8 cellular contexts compared by ENCODE assay signal in the genomic region with DNA sequence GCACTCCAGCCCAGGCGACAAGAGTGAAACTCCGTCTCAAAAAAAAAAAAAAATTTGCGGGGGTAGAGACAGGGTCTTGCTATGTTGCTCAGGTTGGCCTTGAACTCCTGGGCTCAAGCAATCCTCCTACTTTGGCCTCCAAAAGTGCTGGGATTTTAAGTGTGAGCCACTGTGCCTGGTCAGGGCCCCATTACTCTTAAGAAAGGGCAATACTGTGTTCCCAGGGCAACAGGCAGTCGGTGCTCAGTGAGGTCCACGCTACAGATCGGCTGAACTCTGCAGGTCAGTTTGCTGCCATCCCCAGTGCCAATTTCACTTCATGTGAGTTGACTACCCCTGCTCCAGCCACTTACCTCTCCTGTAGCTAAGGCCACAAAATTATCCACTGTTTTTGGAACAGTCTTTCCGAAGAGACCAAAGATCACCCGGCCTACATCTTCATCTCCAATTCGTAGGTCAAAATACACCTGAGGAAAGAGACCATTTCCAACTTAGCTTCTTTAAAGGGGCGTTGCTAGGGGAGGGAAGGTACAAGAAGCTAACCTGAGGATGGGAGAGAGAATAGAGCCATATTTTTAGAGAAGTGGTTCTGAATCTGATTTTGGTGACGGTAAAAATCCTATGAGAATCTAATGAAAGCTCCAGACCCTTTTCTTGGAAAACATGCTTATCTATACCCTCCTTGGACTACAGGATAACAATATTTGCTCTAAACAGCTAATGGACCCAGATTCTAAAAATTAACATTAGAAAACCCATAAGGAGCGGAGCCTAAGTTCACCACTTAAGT. TPM values are rescaled to one million over a fixed set of nuclear protein-coding genes. Genes with fewer than 3 reads are reported as not detected.
DNase-seq lines count a peak whose midpoint lies in the region; ATAC-seq and TF ChIP-seq lines count a peak whose summit lies in the region.

No MANE protein-coding gene starts in this region.

- H3K27ac ChIP-seq in WERI-Rb-1 = peak overlapping the region; percentile 81
- H3K27ac ChIP-seq in skeletal muscle tissue (ENCODE audit: low read depth, low read length) = peak overlapping the region; percentile 82

- H3K4me3 ChIP-seq in HAP-1 (peak overlapping the region; percentile 95), WERI-Rb-1 (ENCODE audit: low read depth, low read length) (peak overlapping the region; percentile 78), skeletal muscle tissue (ENCODE audit: low read length in 3 of 3) (peak overlapping the region; percentile 93 to 97 (median 94))

- H3K27me3 ChIP-seq in HAP-1 (ENCODE audit: low read depth) = no peaks in the 10 kb centered on the region
- no peaks in the 10 kb centered on the region for H3K27me3 ChIP-seq in WERI-Rb-1 (ENCODE audit: insufficient read depth, low read depth, severe bottlenecking)
- no peaks in the 10 kb centered on the region for H3K27me3 ChIP-seq in skeletal muscle tissue (ENCODE audit: control insufficient read depth in 3 of 3, insufficient read depth in 3 of 3, low read length in 3 of 3)

- peaks cover 5% of the 10 kb centered on the region for H3K27me3 Mint-ChIP-seq in glutamatergic neuron (ENCODE audit: unreplicated experiment)

- H3K9me3 ChIP-seq in HAP-1 = no peaks in the 10 kb centered on the region
- no peaks in the 10 kb centered on the region for H3K9me3 ChIP-seq in WERI-Rb-1 (ENCODE audit: severe bottlenecking)
- no peaks in the 10 kb centered on the region for H3K9me3 ChIP-seq in skeletal muscle tissue (ENCODE audit: control insufficient read depth in 3 of 3, low read length in 3 of 3)

- H3K9me3 Mint-ChIP-seq in glutamatergic neuron (ENCODE audit: unreplicated experiment) = peaks cover 18% of the 10 kb centered on the region

- DNase-seq in HAP-1 (ENCODE audit: low spot score in 2 of 2) (no peak), WERI-Rb-1 (no peak), glutamatergic neuron (no peak), OCI-M2 (lab: John Stamatoyannopoulos, UW; ENCODE audit: unreplicated experiment) (no peak), NCI-H1105 treated with DMSO at 0.1 percent for 48 hours (lab: John Stamatoyannopoulos, UW) (no peak)

- ATAC-seq in GM21526 (IDR thresholded peaks at IDR 0.05; ENCODE audit: low FRiP score, unreplicated experiment) = no peak
- no peak for ATAC-seq in GM21528 (IDR thresholded peaks at IDR 0.05; ENCODE audit: low FRiP score, unreplicated experiment)

- peaks cover 4% of the 10 kb centered on the region for H3K36me3 Mint-ChIP-seq in glutamatergic neuron (ENCODE audit: unreplicated experiment)

- H3K27ac Mint-ChIP-seq in glutamatergic neuron (ENCODE audit: unreplicated experiment) = peak overlapping the region; percentile 88

- peak overlapping the region; percentile 94 for H3K4me3 Mint-ChIP-seq in glutamatergic neuron (ENCODE audit: unreplicated experiment)

- TF ChIP-seq CTCF in WERI-Rb-1 (IDR thresholded peaks at IDR 0.05; ENCODE audit: low read depth, low read length) (no peak), glutamatergic neuron (IDR thresholded peaks at IDR 0.05; ENCODE audit: partially characterized antibody, unreplicated experiment) (no peak)

- H3K36me3 ChIP-seq in HAP-1 (replicated peaks) = peaks cover 55% of the 10 kb centered on the region
- peaks cover 51% of the 10 kb centered on the region for H3K36me3 ChIP-seq in WERI-Rb-1
- peaks cover 33 to 38% (median 36%) of the 10 kb centered on the region in 3 donors for H3K36me3 ChIP-seq in skeletal muscle tissue (ENCODE audit: control insufficient read depth in 3 of 3, insufficient read depth in 3 of 3, low read length in 3 of 3)

- peaks cover 26% of the 10 kb centered on the region for H3K4me1 Mint-ChIP-seq in glutamatergic neuron (ENCODE audit: low read depth, unreplicated experiment)

- H3K4me1 ChIP-seq in HAP-1 (peaks cover 20% of the 10 kb centered on the region), skeletal muscle tissue (ENCODE audit: control insufficient read depth in 3 of 3, insufficient read depth in 3 of 3, low read length in 3 of 3) (peaks cover 21 to 33% (median 22%) of the 10 kb centered on the region in 3 donors)

- H3K9ac ChIP-seq in skeletal muscle tissue (ENCODE audit: low read depth in 1 of 3, low read length in 3 of 3) = peak overlapping the region; percentile 82 to 93 (median 92)

- in situ Hi-C loops in HAP-1 (cut with MboI; ENCODE audit: low sequenced_read_pairs) = no loop called here

RNA-seq across cellular contexts. Expression of gene PPIB, which starts 0.9 kb away (rescaled TPM):
- 228 TPM for total RNA-seq in glutamatergic neuron (ENCODE audit: unreplicated experiment)
- 199 TPM for total RNA-seq in skeletal muscle tissue

RNA-seq across cellular contexts. Expression of gene SNX22, which starts 10.4 kb away (rescaled TPM):
- total RNA-seq in glutamatergic neuron (ENCODE audit: unreplicated experiment) (4.6 TPM), skeletal muscle tissue (1.0 TPM)
